ENCODE assay signal across 8 cellular contexts in the genomic region with DNA sequence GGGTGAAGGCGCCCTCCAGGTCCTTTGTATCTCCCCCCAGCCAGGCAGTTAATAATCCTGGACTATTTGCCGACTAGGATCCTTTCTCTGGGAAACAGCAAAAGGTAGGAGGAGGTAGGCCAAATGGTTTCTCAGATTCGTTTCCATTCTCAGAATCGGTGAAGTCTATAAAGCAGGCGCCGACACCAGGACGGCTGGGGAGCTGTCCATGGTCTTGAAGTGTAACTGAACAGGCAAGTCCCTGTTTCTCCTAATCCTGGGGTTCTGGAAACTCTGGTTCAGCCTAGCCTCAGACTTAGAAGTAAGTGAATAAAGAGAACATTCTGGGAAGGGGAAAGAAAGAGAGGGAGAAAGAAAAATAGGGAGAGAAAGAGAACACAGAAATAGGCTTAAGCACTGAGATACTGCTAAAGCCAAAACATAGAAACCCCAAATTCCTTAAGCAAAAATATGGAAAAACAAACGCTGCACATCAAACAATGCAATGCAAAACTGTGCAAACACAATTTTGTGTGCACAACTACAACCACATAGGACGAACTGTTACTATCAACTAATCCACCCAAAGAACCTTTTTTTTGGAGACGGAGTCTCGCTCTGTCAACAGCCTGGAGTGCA. TPM values are rescaled to one million over a fixed set of nuclear protein-coding genes. Genes with fewer than 3 reads are reported as not detected.
DNase-seq lines count a peak whose midpoint lies in the region; ATAC-seq, FAIRE-seq and TF ChIP-seq lines count a peak whose summit lies in the region.

No MANE protein-coding gene starts in this region.

- H2AK9ac ChIP-seq in IMR-90 (replicated peaks; ENCODE audit: low read depth, low read length, poor library complexity): no peak overlapping the region

- dilution Hi-C loops in IMR-90 (cut with HindIII; ENCODE audit: low sequenced_read_pairs, unreplicated experiment): no loop called here

- H3K4me1 ChIP-seq in IMR-90 (ENCODE audit: control insufficient read depth, insufficient read depth, low read length): no peaks in the 10 kb centered on the region
- H3K4me1 ChIP-seq in thyroid gland: no peaks in the 10 kb centered on the region
- no peaks in the 10 kb centered on the region for H3K4me1 ChIP-seq in MM.1S (ENCODE audit: low read length)

- no peak overlapping the region for H3K4me2 ChIP-seq in IMR-90 (ENCODE audit: low read depth, low read length)
- no peak overlapping the region for H3K4me2 ChIP-seq in MM.1S (ENCODE audit: low read depth, low read length)

- TF ChIP-seq RAD21 in IMR-90 (IDR thresholded peaks at IDR 0.05; ENCODE audit: low read length): no peak

- POLR2A ChIA-PET in IMR-90 (lab: Charles Lee; ENCODE audit: unreplicated experiment): no interaction called here

- H3K27me3 ChIP-seq in IMR-90 (ENCODE audit: control insufficient read depth, insufficient read depth, low read length) (peaks cover 2% of the 10 kb centered on the region; the same call in 1 of the 2 replicates), thyroid gland (no peaks in the 10 kb centered on the region), MM.1S (replicated peaks; ENCODE audit: insufficient read depth, low read length) (no peaks in the 10 kb centered on the region)

- no peaks in the 10 kb centered on the region for H3K9me1 ChIP-seq in IMR-90 (ENCODE audit: insufficient read depth, low read length)

- 6% methylated on average over 6 of the region's 11 CpGs; no CpG with 5 or more reads in 1 of the 2 experiments for WGBS in IMR-90 (ENCODE audit: extremely low coverage in 2 of 2, insufficient read length in 1 of 2), 2 experiments
- WGBS in thyroid gland, 2 donors: 29 to 30% methylated on average over 11 of the region's 11 CpGs

- H2BK120ac ChIP-seq in IMR-90 (ENCODE audit: low read depth, low read length): no peak overlapping the region

- H4K5ac ChIP-seq in IMR-90 (ENCODE audit: low read depth, low read length): no peak overlapping the region

- H3K9ac ChIP-seq in IMR-90 (ENCODE audit: low read depth, low read length): no peak overlapping the region
- no peak overlapping the region for H3K9ac ChIP-seq in MM.1S (ENCODE audit: low read length)

- H3K4me3 ChIP-seq in AG10803 (ENCODE audit: low read length) (no peak overlapping the region), IMR-90 (ENCODE audit: insufficient read depth, low read depth, low read length) (no peak overlapping the region), thyroid gland (replicated peaks in 1 of 3) (no peak overlapping the region), MM.1S (ENCODE audit: low read length) (no peak overlapping the region)

- H3K56ac ChIP-seq in IMR-90 (ENCODE audit: extremely low read depth, insufficient read depth, low read length): no peak overlapping the region

- no peaks in the 10 kb centered on the region for H3K79me1 ChIP-seq in IMR-90 (ENCODE audit: low read depth in 1 of 2, low read length in 2 of 2)

- H3K36me3 ChIP-seq in IMR-90 (ENCODE audit: control insufficient read depth, insufficient read depth, low read length): no peaks in the 10 kb centered on the region
- H3K36me3 ChIP-seq in thyroid gland: no peaks in the 10 kb centered on the region
- H3K36me3 ChIP-seq in MM.1S (replicated peaks; ENCODE audit: insufficient read depth, low read length): no peaks in the 10 kb centered on the region

- H3K9me2 ChIP-seq in MM.1S (replicated peaks; ENCODE audit: insufficient read depth, low read length): no peaks in the 10 kb centered on the region

- H4K20me1 ChIP-seq in IMR-90 (ENCODE audit: insufficient read depth, low read length) (no peaks in the 10 kb centered on the region), MM.1S (ENCODE audit: insufficient read depth, low read length) (no peaks in the 10 kb centered on the region)

- no peak for TF ChIP-seq CTCF in AG10803 (conservative IDR thresholded peaks at IDR 0.05; ENCODE audit: low read length)
- no peak for TF ChIP-seq CTCF in IMR-90 (conservative IDR thresholded peaks at IDR 0.05; ENCODE audit: low read depth, low read length)
- TF ChIP-seq CTCF in thyroid gland (IDR thresholded peaks at IDR 0.05): no peak
- TF ChIP-seq CTCF in MM.1S (IDR thresholded peaks at IDR 0.05; ENCODE audit: low read length): no peak

- peak; percentile 95 for ATAC-seq in IMR-90 (ENCODE audit: low read depth)
- no peak for ATAC-seq in GM18517 (IDR thresholded peaks at IDR 0.05; ENCODE audit: unreplicated experiment)

- no peak overlapping the region for H2BK20ac ChIP-seq in IMR-90 (ENCODE audit: low read depth, low read length)

- no peak overlapping the region for H4K8ac ChIP-seq in IMR-90 (ENCODE audit: low read depth in 2 of 2, low read length in 2 of 2)

- DNase-seq in AG10803 (ENCODE audit: low read depth) (peak; percentile 65), IMR-90 (peak; percentile 82), islet precursor cell (peak; percentile 88), thyroid gland (peak; percentile 62 to 84), MM.1S (no peak), RCC 7860 (ENCODE audit: low spot score) (no peak)
- DNase-seq in activated T-helper 2 cell treated with anti-CD3 and anti-CD28 coated beads, Interferon-gamma antibody, Interleukin-2, Interleukin-4, amounts not matched to agents 10 μg/mL and 5 μg/mL and 100 μg/mL, durations not matched to agents 14 hours and 24 hours and 36 hours (ENCODE audit: low spot score): peak; percentile 27

- no peak overlapping the region for H2BK5ac ChIP-seq in IMR-90 (ENCODE audit: low read depth, low read length, poor library complexity, severe bottlenecking)

- H2BK15ac ChIP-seq in IMR-90 (ENCODE audit: low read depth, low read length): no peak overlapping the region

- no peak overlapping the region for H3K14ac ChIP-seq in IMR-90 (replicated peaks; ENCODE audit: low read depth, low read length)

- H3K27me3 Mint-ChIP-seq in activated T-helper 2 cell treated with anti-CD3 and anti-CD28 coated beads, Interferon-gamma antibody, Interleukin-2, Interleukin-4, amounts not matched to agents 10 μg/mL and 5 μg/mL and 100 μg/mL, durations not matched to agents 14 hours and 24 hours and 36 hours (ENCODE audit: low read depth): peaks cover 20% of the 10 kb centered on the region

- H4K91ac ChIP-seq in IMR-90 (ENCODE audit: insufficient read depth, low read depth, low read length): no peak overlapping the region

- FAIRE-seq in RCC 7860 (lab: Jason Lieb, UNC): no peak

- TF ChIP-seq POLR2A in IMR-90 (IDR thresholded peaks at IDR 0.05; ENCODE audit: low read depth, low read length) (no peak), thyroid gland (IDR thresholded peaks at IDR 0.05) (no peak)

- no peaks in the 10 kb centered on the region for H3K9me3 ChIP-seq in IMR-90 (ENCODE audit: control insufficient read depth, insufficient read depth, low read length)
- H3K9me3 ChIP-seq in thyroid gland: no peaks in the 10 kb centered on the region
- no peaks in the 10 kb centered on the region for H3K9me3 ChIP-seq in MM.1S (replicated peaks; ENCODE audit: insufficient read depth, low read length)

- H3K9me3 Mint-ChIP-seq in activated T-helper 2 cell treated with anti-CD3 and anti-CD28 coated beads, Interferon-gamma antibody, Interleukin-2, Interleukin-4, amounts not matched to agents 10 μg/mL and 5 μg/mL and 100 μg/mL, durations not matched to agents 14 hours and 24 hours and 36 hours: no peaks in the 10 kb centered on the region

- no peak overlapping the region for H2AFZ ChIP-seq in IMR-90 (replicated peaks; ENCODE audit: low read length, poor library complexity)
- no peak overlapping the region for H2AFZ ChIP-seq in MM.1S (ENCODE audit: low read length)

- H3K27ac Mint-ChIP-seq in activated T-helper 2 cell treated with anti-CD3 and anti-CD28 coated beads, Interferon-gamma antibody, Interleukin-2, Interleukin-4, amounts not matched to agents 10 μg/mL and 5 μg/mL and 100 μg/mL, durations not matched to agents 14 hours and 24 hours and 36 hours: no peak overlapping the region

- BruUV-seq in IMR-90 (replicated peaks; lab: Mats Ljungman, UMichigan): no TSS peak

- intact Hi-C loops in IMR-90 (cut with micrococcal nuclease) (no loop called here), thyroid gland (cut with DNase I) (no loop called here)
- intact Hi-C loops in activated T-helper 2 cell treated with anti-CD3 and anti-CD28 coated beads, Interferon-gamma antibody, Interleukin-2, Interleukin-4, amounts not matched to agents 10 μg/mL and 5 μg/mL and 100 μg/mL, durations not matched to agents 14 hours and 24 hours and 36 hours (cut with micrococcal nuclease): no loop called here

- H3K79me2 ChIP-seq in MM.1S (ENCODE audit: low read length): no peaks in the 10 kb centered on the region

- CTCF ChIA-PET in IMR-90 (lab: Yijun Ruan, JAX): no interaction called here

- H2AK5ac ChIP-seq in IMR-90 (ENCODE audit: low read depth, low read length): no peak overlapping the region

- H3K36me3 Mint-ChIP-seq in activated T-helper 2 cell treated with anti-CD3 and anti-CD28 coated beads, Interferon-gamma antibody, Interleukin-2, Interleukin-4, amounts not matched to agents 10 μg/mL and 5 μg/mL and 100 μg/mL, durations not matched to agents 14 hours and 24 hours and 36 hours (ENCODE audit: low read depth): no peaks in the 10 kb centered on the region

- no peaks in the 10 kb centered on the region for H3K4me1 Mint-ChIP-seq in activated T-helper 2 cell treated with anti-CD3 and anti-CD28 coated beads, Interferon-gamma antibody, Interleukin-2, Interleukin-4, amounts not matched to agents 10 μg/mL and 5 μg/mL and 100 μg/mL, durations not matched to agents 14 hours and 24 hours and 36 hours (ENCODE audit: low read depth)

- no peak overlapping the region for H3K4ac ChIP-seq in IMR-90 (ENCODE audit: low read depth, low read length)

- no peak overlapping the region for H3K18ac ChIP-seq in IMR-90 (ENCODE audit: low read depth, low read length)

- no peak overlapping the region for H3K4me3 Mint-ChIP-seq in activated T-helper 2 cell treated with anti-CD3 and anti-CD28 coated beads, Interferon-gamma antibody, Interleukin-2, Interleukin-4, amounts not matched to agents 10 μg/mL and 5 μg/mL and 100 μg/mL, durations not matched to agents 14 hours and 24 hours and 36 hours (ENCODE audit: low read depth)

- H3F3A ChIP-seq in MM.1S (ENCODE audit: insufficient read depth, low read length): no peaks in the 10 kb centered on the region

- no peak overlapping the region for H3K23ac ChIP-seq in IMR-90 (ENCODE audit: low read depth, low read length)

- H3K27ac ChIP-seq in IMR-90 (ENCODE audit: insufficient read depth, low read length) (no peak overlapping the region), thyroid gland (no peak overlapping the region), MM.1S (ENCODE audit: low read length) (no peak overlapping the region)

- in situ Hi-C loops in IMR-90 (cut with MboI; ENCODE audit: low sequenced_read_pairs): no loop called here

RNA-seq across cellular contexts. Expression of gene INA, which starts 11.1 kb away (rescaled TPM):
- total RNA-seq in IMR-90 (2012; rRNA removed) (4.5 and 6.4 TPM in 2 replicates), thyroid gland (under 1 TPM in 2 of 4 donors, not detected in 2; 0.17 to 0.59 TPM)
- polyA plus RNA-seq in IMR-90 (2012; rRNA removed): 7.5 and 8.8 TPM in 2 replicates
- 5.2 and 5.8 TPM in 2 replicates for polyA plus RNA-seq in IMR-90 (2012; cell fraction: cytosol; rRNA removed)
- polyA plus RNA-seq in IMR-90 (2012; cell fraction: nucleus; rRNA removed; ENCODE audit: low replicate concordance): 2.3 and 2.6 TPM in 2 replicates
- 0.78 and 0.87 TPM in 2 replicates for total RNA-seq in activated T-helper 2 cell treated with anti-CD3 and anti-CD28 coated beads, Interferon-gamma antibody, Interleukin-2, Interleukin-4, amounts not matched to agents 10 μg/mL and 5 μg/mL and 100 μg/mL, durations not matched to agents 14 hours and 24 hours and 36 hours

RNA-seq across cellular contexts. Expression of gene RPEL1, which starts 20.1 kb away (rescaled TPM):
- total RNA-seq in IMR-90 (2012; rRNA removed) (under 0.01 and 0.28 TPM in 2 replicates), thyroid gland (not detected)
- 0.07 and 0.26 TPM in 2 replicates for polyA plus RNA-seq in IMR-90 (2012; rRNA removed)
- polyA plus RNA-seq in IMR-90 (2012; cell fraction: cytosol; rRNA removed): 0.02 TPM in 2 replicates
- polyA plus RNA-seq in IMR-90 (2012; cell fraction: nucleus; rRNA removed; ENCODE audit: low replicate concordance): not detected in 2 replicates
- total RNA-seq in activated T-helper 2 cell treated with anti-CD3 and anti-CD28 coated beads, Interferon-gamma antibody, Interleukin-2, Interleukin-4, amounts not matched to agents 10 μg/mL and 5 μg/mL and 100 μg/mL, durations not matched to agents 14 hours and 24 hours and 36 hours: not detected in 2 replicates

Comparison
In these comparisons a context has a peak if more than half of its experiments do, and no peak if none do; other contexts are left out.
1. DNase-seq: peak in AG10803 (single experiment), IMR-90 (single experiment), activated T-helper 2 cell treated with anti-CD3 and anti-CD28 coated beads, Interferon-gamma antibody, Interleukin-2, Interleukin-4, amounts not matched to agents 10 μg/mL and 5 μg/mL and 100 μg/mL, durations not matched to agents 14 hours and 24 hours and 36 hours (single experiment), islet precursor cell (single experiment) and thyroid gland (2 of 2); none in MM.1S (single experiment) and RCC 7860 (single experiment).